17 cellular contexts compared by ENCODE assay signal in the genomic region with DNA sequence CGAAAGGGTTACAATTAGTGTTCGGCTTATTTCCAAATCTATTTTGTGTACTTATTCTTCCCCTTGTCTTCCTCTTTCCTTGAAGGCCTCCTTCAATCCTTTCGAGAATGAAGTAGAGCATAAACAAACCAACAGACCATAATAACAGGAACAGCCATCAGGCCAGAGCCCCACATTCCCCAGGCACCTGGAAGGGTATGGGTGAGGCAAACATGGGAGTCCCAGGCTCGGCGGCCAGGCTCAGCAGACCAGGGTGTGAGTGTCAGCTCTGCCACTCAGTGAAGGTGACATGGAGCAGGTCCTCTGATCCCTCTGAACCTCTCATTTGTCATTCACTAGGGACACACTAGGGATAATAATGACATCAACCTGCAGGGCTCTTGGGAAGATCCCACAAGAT. TPM values are rescaled to one million over a fixed set of nuclear protein-coding genes. Genes with fewer than 3 reads are reported as not detected.
A peak's percentile ranks its signal among the peaks of the same experiment; 100 is the strongest.
DNase-seq lines count a peak whose midpoint lies in the region; ATAC-seq and TF ChIP-seq lines count a peak whose summit lies in the region.
"Had no signal": no experiment of that assay in that cellular context is flagged by ENCODE, and none has a peak within 500 bp of the region (broad histone marks: within the 10 kb centered on the region; RNA-seq: fewer than 3 reads in every experiment).

No MANE protein-coding gene starts in this region.

- POLR2A ChIA-PET in RWPE1 (lab: Yijun Ruan, JAX; ENCODE audit: low non-redundant PET): no interaction called here

- H3K27me3 ChIP-seq in BLaER1: no peaks in the 10 kb centered on the region
- no peaks in the 10 kb centered on the region for H3K27me3 ChIP-seq in hepatocyte
- H3K27me3 ChIP-seq in gastrocnemius medialis: no peaks in the 10 kb centered on the region

- no peaks in the 10 kb centered on the region for H3K9me3 Mint-ChIP-seq in activated naive CD4-positive, alpha-beta T cell treated with anti-CD3 and anti-CD28 coated beads, Interleukin-2, amount 50 U/mL, for 72 hours
- H3K9me3 Mint-ChIP-seq in glutamatergic neuron (ENCODE audit: unreplicated experiment): peaks cover 5% of the 10 kb centered on the region
- H3K9me3 Mint-ChIP-seq: CD4-positive, CD25-positive, alpha-beta regulatory T cell; CD8-positive, alpha-beta memory T cell; H9 had no signal

- H3K4me1 Mint-ChIP-seq in glutamatergic neuron (ENCODE audit: low read depth, unreplicated experiment): no peaks in the 10 kb centered on the region
- H3K4me1 Mint-ChIP-seq: CD8-positive, alpha-beta memory T cell had no signal

- H3K9me2 ChIP-seq in hepatocyte (replicated peaks; ENCODE audit: insufficient read depth): no peaks in the 10 kb centered on the region

- TF ChIP-seq CTCF in RWPE1 (conservative IDR thresholded peaks at IDR 0.05; ENCODE audit: low read depth): no peak
- TF ChIP-seq CTCF in glutamatergic neuron (IDR thresholded peaks at IDR 0.05; ENCODE audit: partially characterized antibody, unreplicated experiment): no peak
- TF ChIP-seq CTCF in hepatocyte (IDR thresholded peaks at IDR 0.05; ENCODE audit: poor library complexity): no peak
- no peak for TF ChIP-seq CTCF in gastrocnemius medialis (IDR thresholded peaks at IDR 0.05 in 4 of 5, conservative IDR thresholded peaks at IDR 0.05 in 1 of 5)

- peak overlapping the region; percentile 36 to 57 for H3K27ac Mint-ChIP-seq in activated naive CD4-positive, alpha-beta T cell treated with anti-CD3 and anti-CD28 coated beads, Interleukin-2, amount 50 U/mL, for 72 hours
- no peak overlapping the region for H3K27ac Mint-ChIP-seq in glutamatergic neuron (ENCODE audit: unreplicated experiment)

- CTCF ChIA-PET in RWPE1 (lab: Yijun Ruan, JAX): no interaction called here

- peaks cover 9% of the 10 kb centered on the region for H3K27me3 Mint-ChIP-seq in glutamatergic neuron (ENCODE audit: unreplicated experiment)
- H3K27me3 Mint-ChIP-seq: CD4-positive, CD25-positive, alpha-beta regulatory T cell had no signal

- H3K4me3 ChIP-seq in BLaER1 (no peak overlapping the region), hepatocyte (no peak overlapping the region), gastrocnemius medialis (no peak overlapping the region)

- H3K9me3 ChIP-seq in BLaER1 (no peaks in the 10 kb centered on the region), hepatocyte (ENCODE audit: low read depth) (no peaks in the 10 kb centered on the region), gastrocnemius medialis (no peaks in the 10 kb centered on the region)

- no peaks in the 10 kb centered on the region for H3K36me3 Mint-ChIP-seq in activated naive CD4-positive, alpha-beta T cell treated with anti-CD3 and anti-CD28 coated beads, Interleukin-2, amount 50 U/mL, for 72 hours
- H3K36me3 Mint-ChIP-seq in glutamatergic neuron (ENCODE audit: unreplicated experiment): no peaks in the 10 kb centered on the region

- H3K27ac ChIP-seq in BLaER1 (no peak overlapping the region), RWPE1 (peak overlapping the region; percentile 58), hepatocyte (no peak overlapping the region), gastrocnemius medialis (no peak overlapping the region)

- H3K4me1 ChIP-seq in BLaER1 (peaks cover 23% of the 10 kb centered on the region), hepatocyte (ENCODE audit: insufficient read depth) (no peaks in the 10 kb centered on the region), gastrocnemius medialis (no peaks in the 10 kb centered on the region)

- ATAC-seq in activated naive CD4-positive, alpha-beta T cell treated with anti-CD3 and anti-CD28 coated beads, Interleukin-2, amount 50 U/mL, for 72 hours: no peak
- no peak for ATAC-seq in gastrocnemius medialis
- ATAC-seq: HepG2 had no signal

- in situ Hi-C loops in gastrocnemius medialis (cut with MboI; ENCODE audit: low sequenced_read_pairs in 4 of 4): loop anchor here in 1 of 4 donors (25.0 kb wide), 1 partner anchor 333 kb away; no protein-coding TSS in a partner anchor

- DNase-seq in activated naive CD4-positive, alpha-beta T cell treated with anti-CD3 and anti-CD28 coated beads, Interleukin-2, amount 50 U/mL, for 72 hours (ENCODE audit: low spot score in 2 of 2): no peak
- DNase-seq in activated naive CD4-positive, alpha-beta T cell (lab: John Stamatoyannopoulos, UW): no peak
- DNase-seq in RWPE1 (ENCODE audit: low spot score): no peak
- no peak for DNase-seq in glutamatergic neuron
- no peak for DNase-seq in hepatocyte (ENCODE audit: low spot score)
- DNase-seq in HuH-7.5 (ENCODE audit: low spot score): no peak
- DNase-seq in gastrocnemius medialis: no peak
- DNase-seq: 8988T; C1 segment of cervical spinal cord; CD4-positive, CD25-positive, alpha-beta regulatory T cell; CD8-positive, alpha-beta memory T cell; COR-L47; H9 had no signal

- H3K4me2 ChIP-seq in BLaER1 (peak overlapping the region; percentile 42), hepatocyte (no peak overlapping the region)

- peak overlapping the region; percentile 54 for H3K4me3 Mint-ChIP-seq in glutamatergic neuron (ENCODE audit: unreplicated experiment)
- H3K4me3 Mint-ChIP-seq: CD4-positive, CD25-positive, alpha-beta regulatory T cell; CD8-positive, alpha-beta memory T cell; H9 had no signal

- WGBS in hepatocyte (ENCODE audit: low lambda C conversion rate, missing lambda C conversion rate): 83% methylated on average over 5 of the region's 5 CpGs

- intact Hi-C loops in gastrocnemius medialis (cut with DNase I; ENCODE audit: low total_unique reads): no loop called here

- H3K36me3 ChIP-seq in BLaER1: no peaks in the 10 kb centered on the region
- H3K36me3 ChIP-seq in hepatocyte (replicated peaks; ENCODE audit: insufficient read depth, low read depth): no peaks in the 10 kb centered on the region
- H3K36me3 ChIP-seq in gastrocnemius medialis: peaks cover 0 to 43% of the 10 kb centered on the region in 2 donors

- no peak overlapping the region for H3K9ac ChIP-seq in BLaER1

- TF ChIP-seq POLR2A in gastrocnemius medialis (IDR thresholded peaks at IDR 0.05): no peak

- H2AFZ ChIP-seq in hepatocyte: no peak overlapping the region

- no peaks in the 10 kb centered on the region for H3K79me2 ChIP-seq in hepatocyte

- H4K20me1 ChIP-seq in BLaER1 (no peaks in the 10 kb centered on the region), hepatocyte (ENCODE audit: insufficient read depth, poor library complexity, severe bottlenecking) (no peaks in the 10 kb centered on the region)

RNA-seq across cellular contexts. Expression of gene ALS2CL, which starts 13.8 kb away (rescaled TPM):
- 1 to 10 TPM; 2.0 to 8.1 TPM for total RNA-seq in activated naive CD4-positive, alpha-beta T cell treated with anti-CD3 and anti-CD28 coated beads, Interleukin-2, amount 50 U/mL, for 72 hours
- total RNA-seq in glutamatergic neuron (ENCODE audit: unreplicated experiment) (0.51 TPM), hepatocyte (8.5 and 14.4 TPM in 2 replicates), gastrocnemius medialis (10 to 100 TPM in 1 of 4 donors, 1 to 10 TPM in 3; 3.8 to 13.2 (median 6.2) TPM)
- polyA plus RNA-seq in hepatocyte: 15.2 and 17.2 TPM in 2 replicates
- total RNA-seq: HepG2 had no signal
- polyA plus RNA-seq: HepG2 had no signal

RNA-seq across cellular contexts. Expression of gene TMIE, which starts 21.5 kb away (rescaled TPM):
- 1 to 10 TPM in 1 of 2 donors, under 1 TPM in 1; 0.84 to 1.0 TPM for total RNA-seq in activated naive CD4-positive, alpha-beta T cell treated with anti-CD3 and anti-CD28 coated beads, Interleukin-2, amount 50 U/mL, for 72 hours
- total RNA-seq in glutamatergic neuron (ENCODE audit: unreplicated experiment) (not detected), hepatocyte (0.12 and 0.37 TPM in 2 replicates), gastrocnemius medialis (under 1 TPM in 3 of 4 donors, not detected in 1; 0.20 to 0.26 (median 0.22) TPM)
- 0.51 and 0.69 TPM in 2 replicates for polyA plus RNA-seq in hepatocyte
- total RNA-seq: A673, HepG2 had no signal
- polyA plus RNA-seq: AG04450, HepG2 had no signal

RNA-seq across cellular contexts. Expression of gene PRSS50, which starts 38.0 kb away (rescaled TPM):
- total RNA-seq in activated naive CD4-positive, alpha-beta T cell treated with anti-CD3 and anti-CD28 coated beads, Interleukin-2, amount 50 U/mL, for 72 hours: not detected
- not detected for total RNA-seq in glutamatergic neuron (ENCODE audit: unreplicated experiment)
- total RNA-seq in hepatocyte: 0.33 and 1.1 TPM in 2 replicates
- 1.4 and 1.6 TPM in 2 replicates for polyA plus RNA-seq in hepatocyte
- total RNA-seq in gastrocnemius medialis: not detected
- total RNA-seq: A673; CD4-positive, CD25-positive, alpha-beta regulatory T cell; CD8-positive, alpha-beta memory T cell; HepG2 had no signal
- polyA plus RNA-seq: AG04450; CD4-positive, CD25-positive, alpha-beta regulatory T cell; HepG2 had no signal
